9 cellular contexts compared by ENCODE assay signal in genomic region chr7:50339990-50340500, GRCh38. TPM values are rescaled to one million over a fixed set of nuclear protein-coding genes. Genes with fewer than 3 reads are reported as not detected.
DNase-seq lines count a peak whose midpoint lies in the region; ATAC-seq lines count a peak whose summit lies in the region.
"Had no signal": no experiment of that assay in that cellular context is flagged by ENCODE, and none has a peak within 500 bp of the region (broad histone marks: within the 10 kb centered on the region; RNA-seq: fewer than 3 reads in every experiment).

No MANE protein-coding gene starts in this region.

- H3K18ac ChIP-seq in neuronal stem cell (ENCODE audit: low read length): no peak overlapping the region

- no peak overlapping the region for H4K91ac ChIP-seq in neuronal stem cell (ENCODE audit: low read depth, low read length, poor library complexity)

- no CpG with 5 or more reads among the region's 7 CpGs for WGBS in neuronal stem cell (ENCODE audit: extremely low coverage in 2 of 2, insufficient read length in 2 of 2, insufficient replicate concordance in 1 of 2), 2 donors

- peak; percentile 64 to 80 (median 72) for DNase-seq in CD4-positive, alpha-beta memory T cell
- peak; percentile 84 for DNase-seq in OCI-M1 (lab: John Stamatoyannopoulos, UW)
- DNase-seq in effector CD8-positive, alpha-beta T cell (lab: John Stamatoyannopoulos, UW): peak; percentile 32
- no peak for DNase-seq in neuronal stem cell (ENCODE audit: low spot score)
- DNase-seq in NCI-H446 treated with DMSO at 0.1 percent for 48 hours (lab: John Stamatoyannopoulos, UW): no peak
- DNase-seq: tibial artery had no signal

- H2BK15ac ChIP-seq in neuronal stem cell (ENCODE audit: low read length): no peak overlapping the region

- peaks cover 0 to 2% (median 0%) of the 10 kb centered on the region in 8 donors for H3K9me3 Mint-ChIP-seq in CD4-positive, alpha-beta memory T cell

- H3K9me3 ChIP-seq in CD4-positive, alpha-beta memory T cell (ENCODE audit: control insufficient read depth in 1 of 2, low read length in 2 of 2): no peaks in the 10 kb centered on the region
- H3K9me3 ChIP-seq in neuronal stem cell (replicated peaks in 1 of 2; ENCODE audit: control insufficient read depth in 2 of 2, insufficient read depth in 1 of 2, low read depth in 1 of 2, low read length in 2 of 2): no peaks in the 10 kb centered on the region
- H3K9me3 ChIP-seq: tibial artery had no signal

- no peak overlapping the region for H3K14ac ChIP-seq in neuronal stem cell (ENCODE audit: low read length)

- H2AFZ ChIP-seq in neuronal stem cell (ENCODE audit: low read length): no peak overlapping the region

- POLR2A ChIA-PET in CD4-positive, alpha-beta memory T cell (lab: Charles Lee; ENCODE audit: partially characterized antibody): interaction anchor here (0.6 to 40.8 kb wide), 7 partner anchors 22 to 206 kb away, joined by 3 to 2673 read pairs (median 18); partner anchors contain the start of gene IKZF1

- intact Hi-C loops in CD4-positive, alpha-beta memory T cell (cut with micrococcal nuclease): loop anchor here (1.0 kb wide), 2 partner anchors 8 to 20 kb away; no protein-coding TSS in a partner anchor

- no peak overlapping the region for H3K27ac Mint-ChIP-seq in CD4-positive, alpha-beta memory T cell

- H3K4me3 Mint-ChIP-seq in CD4-positive, alpha-beta memory T cell: peak overlapping the region in 2 of 8 donors; percentile 79 to 95

- H3K9ac ChIP-seq in neuronal stem cell (ENCODE audit: low read depth, low read length, poor library complexity): no peak overlapping the region

- H4K8ac ChIP-seq in neuronal stem cell (ENCODE audit: low read depth, low read length): no peak overlapping the region

- H2BK12ac ChIP-seq in neuronal stem cell (ENCODE audit: low read length): no peak overlapping the region

- peaks cover 43 to 53% of the 10 kb centered on the region in 2 donors for H3K36me3 Mint-ChIP-seq in CD4-positive, alpha-beta memory T cell

- H3K23ac ChIP-seq in neuronal stem cell (ENCODE audit: low read depth, low read length, poor library complexity): no peak overlapping the region

- ATAC-seq in GM21447 (IDR thresholded peaks at IDR 0.05; ENCODE audit: unreplicated experiment): peak; percentile 26
- ATAC-seq in GM18858 (IDR thresholded peaks at IDR 0.05; ENCODE audit: unreplicated experiment): no peak
- ATAC-seq in HG02970 (IDR thresholded peaks at IDR 0.05; ENCODE audit: low FRiP score, unreplicated experiment): no peak

- H3K4ac ChIP-seq in neuronal stem cell (ENCODE audit: low read length): no peak overlapping the region

- no peaks in the 10 kb centered on the region for H3K27me3 ChIP-seq in CD4-positive, alpha-beta memory T cell (ENCODE audit: insufficient read depth, low read length)
- H3K27me3 ChIP-seq in neuronal stem cell (ENCODE audit: control insufficient read depth in 3 of 3, insufficient read depth in 3 of 3, low read depth in 1 of 3, low read length in 3 of 3): peaks cover 0 to 2% (median 0%) of the 10 kb centered on the region in 3 experiments

- H3K79me1 ChIP-seq in neuronal stem cell (ENCODE audit: low read depth, low read length): peaks cover 2% of the 10 kb centered on the region

- peak overlapping the region in 1 of 2 donors; percentile 44 for H3K4me3 ChIP-seq in CD4-positive, alpha-beta memory T cell (ENCODE audit: low read length in 2 of 2)
- no peak overlapping the region for H3K4me3 ChIP-seq in neuronal stem cell (ENCODE audit: low read length in 2 of 2)
- H3K4me3 ChIP-seq: tibial artery had no signal

- no peak overlapping the region for H3K4me2 ChIP-seq in neuronal stem cell (ENCODE audit: insufficient read depth, low read length, poor library complexity, severe bottlenecking)

- no peak overlapping the region for H2BK120ac ChIP-seq in neuronal stem cell (ENCODE audit: low read depth, low read length)

- H3K36me3 ChIP-seq in CD4-positive, alpha-beta memory T cell (ENCODE audit: insufficient read depth, low read length): peaks cover 15% of the 10 kb centered on the region
- H3K36me3 ChIP-seq in neuronal stem cell (replicated peaks in 1 of 2; ENCODE audit: control insufficient read depth in 2 of 2, insufficient read depth in 2 of 2, low read length in 2 of 2): peaks cover 0 to 2% of the 10 kb centered on the region in 2 donors
- H3K36me3 ChIP-seq: tibial artery had no signal

- H3K4me1 ChIP-seq in CD4-positive, alpha-beta memory T cell (ENCODE audit: insufficient read depth, low read length): peaks cover 99% of the 10 kb centered on the region
- peaks cover 1 to 3% of the 10 kb centered on the region in 2 donors for H3K4me1 ChIP-seq in neuronal stem cell (ENCODE audit: control insufficient read depth in 2 of 2, insufficient read depth in 1 of 2, low read depth in 1 of 2, low read length in 2 of 2)
- H3K4me1 ChIP-seq: tibial artery had no signal

- no peak overlapping the region for H2AK5ac ChIP-seq in neuronal stem cell (ENCODE audit: low read depth, low read length)

- CTCF ChIA-PET in CD4-positive, alpha-beta memory T cell (lab: Charles Lee; ENCODE audit: partially characterized antibody): interaction anchor here (1.0 to 8.1 kb wide), 11 partner anchors 7 to 134 kb away, joined by 3 to 142 read pairs (median 11); no protein-coding TSS in a partner anchor

- peak overlapping the region; percentile 96 for H3K27ac ChIP-seq in CD4-positive, alpha-beta memory T cell (ENCODE audit: low read depth, low read length)
- H3K27ac ChIP-seq in neuronal stem cell (replicated peaks; ENCODE audit: low read length): no peak overlapping the region
- H3K27ac ChIP-seq: tibial artery had no signal

- H3K27me3 Mint-ChIP-seq in CD4-positive, alpha-beta memory T cell: no peaks in the 10 kb centered on the region

- H2BK5ac ChIP-seq in neuronal stem cell (ENCODE audit: low read length): no peak overlapping the region

- peaks cover under 1 to 77% (median 38%) of the 10 kb centered on the region in 4 donors for H3K4me1 Mint-ChIP-seq in CD4-positive, alpha-beta memory T cell

RNA-seq across cellular contexts. Expression of gene IKZF1, which starts 35.5 kb away (rescaled TPM):
- total RNA-seq in CD4-positive, alpha-beta memory T cell: 100 to 1,000 TPM; 474 to 479 TPM
- 100 to 1,000 TPM; 116 to 288 TPM for polyA plus RNA-seq in CD4-positive, alpha-beta memory T cell
- polyA plus RNA-seq in neuronal stem cell (2013, experiment 1 of 2): 0.61 TPM
- 0.66 TPM for polyA plus RNA-seq in neuronal stem cell (2013, experiment 2 of 2)

Comparison
In these comparisons a context has a peak if more than half of its experiments do, and no peak if none do; other contexts are left out.
1. DNase-seq: peak in CD4-positive, alpha-beta memory T cell (5 of 5), OCI-M1 (single experiment) and effector CD8-positive, alpha-beta T cell (single experiment); none in neuronal stem cell (single experiment) and NCI-H446 treated with DMSO at 0.1 percent for 48 hours (single experiment).